In genomic region chr2:96010320-96011128, GRCh38 we compare ENCODE assay signal across 7 cellular contexts. TPM values are rescaled to one million over a fixed set of nuclear protein-coding genes. Genes with fewer than 3 reads are reported as not detected.
A peak's percentile ranks its signal among the peaks of the same experiment; 100 is the strongest.
DNase-seq lines count a peak whose midpoint lies in the region; ATAC-seq, FAIRE-seq and TF ChIP-seq lines count a peak whose summit lies in the region.
"Not testable (repeated sequence)": the region's sequence is repeated elsewhere in the genome, so short reads cannot be mapped to it uniquely, and the experiment has no call there.

No MANE protein-coding gene starts in this region.

- not testable (repeated sequence) for TF ChIP-seq RAD21 in H1 (IDR thresholded peaks at IDR 0.05 in 1 of 2, conservative IDR thresholded peaks at IDR 0.05 in 1 of 2; ENCODE audit: low read depth in 2 of 2, low read length in 2 of 2)

- H3K27ac ChIP-seq in H1 (ENCODE audit: low read depth, low read length), result not testable (repeated sequence)
- peak overlapping the region; percentile 69 to 73 for H3K27ac ChIP-seq in left lung

- H3K4me1 ChIP-seq in H1 (replicated peaks in 1 of 4; ENCODE audit: control insufficient read depth in 3 of 4, insufficient read depth in 4 of 4, low read length in 3 of 4); left lung: not testable (repeated sequence)

- not testable (repeated sequence) for H4K91ac ChIP-seq in H1 (replicated peaks; ENCODE audit: insufficient read length, low read length)

- not testable (repeated sequence) for H4K5ac ChIP-seq in H1 (ENCODE audit: insufficient read length, low read depth, low read length)

- H3K4me2 ChIP-seq in H1 (ENCODE audit: insufficient read depth in 1 of 2, low read depth in 2 of 2, low read length in 2 of 2), result peak overlapping the region; percentile 82 to 86

- not testable (repeated sequence) for H3K23ac ChIP-seq in H1 (ENCODE audit: insufficient read length)

- not testable (repeated sequence) for H3K79me1 ChIP-seq in H1 (ENCODE audit: low read depth, low read length)

- H3K9ac ChIP-seq in H1 (replicated peaks in 1 of 4; ENCODE audit: extremely low read depth in 1 of 4, low read depth in 3 of 4, low read length in 3 of 4), result not testable (repeated sequence)

- intact Hi-C loops in left lung (cut with DNase I), result not testable (repeated sequence)

- not testable (repeated sequence) for H3K23me2 ChIP-seq in H1 (ENCODE audit: low read depth, low read length)

- H3K18ac ChIP-seq in H1 (ENCODE audit: extremely low read depth, low read length), result not testable (repeated sequence)

- not testable (repeated sequence) for TF ChIP-seq CTCF in H1 (IDR thresholded peaks at IDR 0.05; ENCODE audit: control extremely low read depth in 1 of 3, insufficient read depth in 1 of 3, low read depth in 1 of 3, low read length in 3 of 3); left lung (IDR thresholded peaks at IDR 0.05)

- H2BK12ac ChIP-seq in H1 (ENCODE audit: low read depth, low read length), result not testable (repeated sequence)

- not testable (repeated sequence) for H2BK15ac ChIP-seq in H1 (ENCODE audit: low read length)

- DNase-seq in NCI-H460 (ENCODE audit: extremely low read depth, low read depth) (peak; percentile 86), activated T-cell treated with anti-CD3 and anti-CD28 coated beads for 4 hours (peak; percentile 96), H1 (ENCODE audit: low read depth in 1 of 2, low spot score in 2 of 2) (peak; percentile 33 to 99), left lung (peak; percentile 98 to 100)
- DNase-seq in stimulated activated CD4-positive, alpha-beta T cell treated with anti-CD3 and anti-CD28 coated beads, Interleukin-12 subunit alpha, Interleukin-12 subunit beta, amount 100 ng/mL, for 4 hours, result peak; percentile 98

- not testable (repeated sequence) for H3K79me2 ChIP-seq in H1 (ENCODE audit: control insufficient read depth in 1 of 2, insufficient read depth in 2 of 2, low read length in 2 of 2)

- H2BK20ac ChIP-seq in H1 (ENCODE audit: low read length), result not testable (repeated sequence)

- CTCF ChIA-PET in H1 (lab: Charles Lee; ENCODE audit: partially characterized antibody), result interaction anchor here (0.9 to 1.9 kb wide), 3 partner anchors 12 to 250 kb away, joined by 3 to 4 read pairs (median 4); partner anchors contain the start of gene ADRA2B

- POLR2A ChIA-PET in H1 (lab: Charles Lee; ENCODE audit: partially characterized antibody), result interaction anchor here (1.2 kb wide), 1 partner anchor 18 kb away, joined by 4 read pairs; no protein-coding TSS in a partner anchor

- not testable (repeated sequence) for H3K9me3 ChIP-seq in H1 (ENCODE audit: insufficient read depth in 2 of 2, low read depth in 1 of 2, low read length in 1 of 2); left lung

- ATAC-seq in GM18858 (IDR thresholded peaks at IDR 0.05; ENCODE audit: unreplicated experiment), result peak; percentile 96
- peak; percentile 98 for ATAC-seq in HG02852 (IDR thresholded peaks at IDR 0.05; ENCODE audit: unreplicated experiment)
- peak; percentile 100 for ATAC-seq in left lung

- FAIRE-seq in H1 (lab: Jason Lieb, UNC), result not testable (repeated sequence)

- H2AFZ ChIP-seq in H1 (ENCODE audit: low read length), result not testable (repeated sequence)

- not testable (repeated sequence) for H3K4ac ChIP-seq in H1 (replicated peaks; ENCODE audit: insufficient read length, low read depth, low read length)

- not testable (repeated sequence) for TF ChIP-seq POLR2A in H1 (IDR thresholded peaks at IDR 0.05; ENCODE audit: control extremely low read depth in 1 of 2, low read depth in 2 of 2, low read length in 2 of 2)

- not testable (repeated sequence) for H2BK5ac ChIP-seq in H1 (ENCODE audit: low read depth, low read length)

- H4K8ac ChIP-seq in H1 (ENCODE audit: extremely low read depth, insufficient read depth, low read length), result not testable (repeated sequence)

- H3K14ac ChIP-seq in H1 (ENCODE audit: insufficient read length), result not testable (repeated sequence)

- not testable (repeated sequence) for H3K56ac ChIP-seq in H1 (replicated peaks; ENCODE audit: insufficient read length, low read depth, low read length)

- H2BK120ac ChIP-seq in H1 (replicated peaks; ENCODE audit: low read depth, low read length), result not testable (repeated sequence)

- 0% methylated on average over 6 of the region's 65 CpGs; no CpG with 5 or more reads in 1 of the 2 experiments for WGBS in H1 (ENCODE audit: extremely low coverage in 1 of 2, insufficient coverage in 1 of 2, insufficient read length in 1 of 2, insufficient replicate concordance in 2 of 2, low coverage in 1 of 2, low lambda C conversion rate in 2 of 2, missing lambda C conversion rate in 1 of 2), 2 experiments

- not testable (repeated sequence) for TF ChIP-seq EP300 in H1 (IDR thresholded peaks at IDR 0.05; ENCODE audit: borderline replicate concordance in 1 of 2, low read depth in 2 of 2, low read length in 2 of 2)

- not testable (repeated sequence) for H3K27me3 ChIP-seq in H1 (replicated peaks in 1 of 4; ENCODE audit: control insufficient read depth in 3 of 4, extremely low read depth in 1 of 4, insufficient read depth in 3 of 4, low read length in 3 of 4)
- H3K27me3 ChIP-seq in left lung, result peaks cover 0 to 10% of the 10 kb centered on the region in 2 donors

- H4K20me1 ChIP-seq in H1 (replicated peaks in 1 of 2; ENCODE audit: control insufficient read depth in 1 of 2, insufficient read depth in 2 of 2, low read length in 2 of 2), result not testable (repeated sequence)

- H2AK5ac ChIP-seq in H1 (ENCODE audit: low read depth, low read length), result not testable (repeated sequence)

- H3K36me3 ChIP-seq in H1 (ENCODE audit: control insufficient read depth in 2 of 4, insufficient read depth in 4 of 4, low read length in 3 of 4); left lung: not testable (repeated sequence)

- H3K4me3 ChIP-seq in H1 (ENCODE audit: extremely low read depth in 1 of 4, insufficient read depth in 2 of 4, low read depth in 3 of 4, low read length in 4 of 4) (peak overlapping the region; percentile 26 to 58 (median 40)), left lung (peak overlapping the region; percentile 36 to 48)

TF ChIP-seq in H1, 55 proteins besides CTCF, POLR2A, EP300 and RAD21:
- TF ChIP-seq TAF1 (IDR thresholded peaks at IDR 0.05; ENCODE audit: low read depth, low read length) (peak; percentile 41; the same call in 1 of the 2 replicates), CREB1 (IDR thresholded peaks at IDR 0.05) (peak; percentile 84)

RNA-seq across cellular contexts. Expression of gene ANKRD36C, which starts 18.9 kb away (rescaled TPM):
- 16.8 and 19.5 TPM in 2 replicates for total RNA-seq in NCI-H460 (2014; rRNA removed; shearing (Covaris generic))
- 10.3 and 22.8 TPM in 2 replicates for polyA plus RNA-seq in NCI-H460 (2014; cell fraction: nucleus; rRNA removed)
- total RNA-seq in H1 (2021; fragmentation: NEBNext Ultra II Directional; extraction: Animal tissue kit (Norgen Biotek cat#: 25700)), result 6.4 and 7.3 TPM in 2 replicates
- 0.89 and 1.1 TPM in 2 replicates for polyA plus RNA-seq in H1 (2011; rRNA removed)
- 0.94 TPM for polyA plus RNA-seq in H1 (2011; cell fraction: cytosol; rRNA removed)
- polyA plus RNA-seq in H1 (2011; cell fraction: nucleus; rRNA removed), result 5.2 TPM
- polyA plus RNA-seq in H1 (2012, experiment 1 of 2), result 0.93 to 2.0 TPM (median 1.7 TPM) in 4 replicates
- polyA plus RNA-seq in H1 (2012, experiment 2 of 2), result 0.34 TPM
- polyA plus RNA-seq in H1 (2013, experiment 1 of 2), result 2.4 TPM
- polyA plus RNA-seq in H1 (2013, experiment 2 of 2), result 1.9 TPM
- polyA minus RNA-seq in H1 (2011; rRNA and poly(A)+ RNA removed), result 26.6 and 34.0 TPM in 2 replicates
- polyA minus RNA-seq in H1 (2011; cell fraction: cytosol; rRNA and poly(A)+ RNA removed), result 2.7 TPM
- 87.8 TPM for polyA minus RNA-seq in H1 (2011; cell fraction: nucleus; rRNA and poly(A)+ RNA removed)
- total RNA-seq in left lung, result 10 to 100 TPM; 17.4 to 23.5 TPM

RNA-seq across cellular contexts. Expression of gene GPAT2, which starts 24.2 kb away (rescaled TPM):
- total RNA-seq in NCI-H460 (2014; rRNA removed; shearing (Covaris generic)), result not detected in 2 replicates
- not detected in 2 replicates for polyA plus RNA-seq in NCI-H460 (2014; cell fraction: nucleus; rRNA removed)
- 0.63 and 1.0 TPM in 2 replicates for total RNA-seq in H1 (2021; fragmentation: NEBNext Ultra II Directional; extraction: Animal tissue kit (Norgen Biotek cat#: 25700))
- 0.26 and 0.69 TPM in 2 replicates for polyA plus RNA-seq in H1 (2011; rRNA removed)
- 0.44 TPM for polyA plus RNA-seq in H1 (2011; cell fraction: cytosol; rRNA removed)
- polyA plus RNA-seq in H1 (2011; cell fraction: nucleus; rRNA removed), result 2.2 TPM
- polyA plus RNA-seq in H1 (2012, experiment 1 of 2), result 0.28 to 0.81 TPM (median 0.46 TPM) in 4 replicates
- 0.46 TPM for polyA plus RNA-seq in H1 (2012, experiment 2 of 2)
- polyA plus RNA-seq in H1 (2013, experiment 1 of 2), result 0.51 TPM
- polyA plus RNA-seq in H1 (2013, experiment 2 of 2), result 0.42 TPM
- 0.10 and 0.66 TPM in 2 replicates for polyA minus RNA-seq in H1 (2011; rRNA and poly(A)+ RNA removed)
- polyA minus RNA-seq in H1 (2011; cell fraction: cytosol; rRNA and poly(A)+ RNA removed), result 1.3 TPM
- 0.80 TPM for polyA minus RNA-seq in H1 (2011; cell fraction: nucleus; rRNA and poly(A)+ RNA removed)
- 1 to 10 TPM; 2.8 to 7.3 TPM for total RNA-seq in left lung
